ENCODE assay signal across 8 cellular contexts in the genomic region with DNA sequence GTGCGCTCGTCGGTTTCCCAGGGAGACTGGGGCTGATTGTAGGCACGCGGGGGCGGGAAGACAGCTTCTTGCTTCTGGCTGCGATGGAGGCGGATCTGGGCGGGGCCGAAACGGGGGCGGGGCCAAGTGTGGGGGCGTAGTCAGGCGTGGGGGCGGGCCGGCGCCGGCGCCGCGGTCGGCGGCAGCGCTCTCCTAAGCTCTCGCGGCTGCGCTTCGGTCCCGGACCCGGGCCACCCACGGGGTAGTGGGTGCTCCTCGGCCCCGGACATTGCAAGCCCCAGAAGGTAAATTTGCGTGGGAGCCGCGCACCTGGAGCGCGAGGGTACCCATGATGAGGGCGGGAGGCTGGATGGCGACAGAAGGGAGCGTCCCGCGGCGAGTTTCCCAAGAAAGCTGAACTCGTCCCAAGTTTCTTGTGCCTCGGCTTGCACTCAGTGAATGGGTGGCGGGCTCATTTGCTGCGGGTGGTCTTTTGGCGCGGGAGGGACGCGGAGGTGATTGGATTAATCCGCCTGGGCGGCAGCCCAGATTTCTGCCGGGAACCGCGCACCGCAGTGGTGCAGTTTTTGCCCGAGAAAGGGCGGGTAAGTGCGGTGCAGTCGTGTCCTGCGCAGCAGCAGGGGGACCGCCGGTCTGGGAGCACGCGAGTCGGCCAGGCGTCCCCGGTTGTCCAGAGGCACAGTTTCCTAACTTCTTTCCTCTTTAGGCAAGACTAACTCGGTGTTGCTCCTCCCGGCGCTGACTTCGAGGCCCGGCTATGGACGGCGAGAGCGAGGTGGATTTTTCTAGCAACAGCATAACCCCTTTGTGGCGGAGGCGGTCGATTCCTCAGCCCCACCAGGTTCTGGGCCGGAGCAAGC. TPM values are rescaled to one million over a fixed set of nuclear protein-coding genes. Genes with fewer than 3 reads are reported as not detected.
DNase-seq lines count a peak whose midpoint lies in the region; ATAC-seq and TF ChIP-seq lines count a peak whose summit lies in the region.

A gene with protein sequence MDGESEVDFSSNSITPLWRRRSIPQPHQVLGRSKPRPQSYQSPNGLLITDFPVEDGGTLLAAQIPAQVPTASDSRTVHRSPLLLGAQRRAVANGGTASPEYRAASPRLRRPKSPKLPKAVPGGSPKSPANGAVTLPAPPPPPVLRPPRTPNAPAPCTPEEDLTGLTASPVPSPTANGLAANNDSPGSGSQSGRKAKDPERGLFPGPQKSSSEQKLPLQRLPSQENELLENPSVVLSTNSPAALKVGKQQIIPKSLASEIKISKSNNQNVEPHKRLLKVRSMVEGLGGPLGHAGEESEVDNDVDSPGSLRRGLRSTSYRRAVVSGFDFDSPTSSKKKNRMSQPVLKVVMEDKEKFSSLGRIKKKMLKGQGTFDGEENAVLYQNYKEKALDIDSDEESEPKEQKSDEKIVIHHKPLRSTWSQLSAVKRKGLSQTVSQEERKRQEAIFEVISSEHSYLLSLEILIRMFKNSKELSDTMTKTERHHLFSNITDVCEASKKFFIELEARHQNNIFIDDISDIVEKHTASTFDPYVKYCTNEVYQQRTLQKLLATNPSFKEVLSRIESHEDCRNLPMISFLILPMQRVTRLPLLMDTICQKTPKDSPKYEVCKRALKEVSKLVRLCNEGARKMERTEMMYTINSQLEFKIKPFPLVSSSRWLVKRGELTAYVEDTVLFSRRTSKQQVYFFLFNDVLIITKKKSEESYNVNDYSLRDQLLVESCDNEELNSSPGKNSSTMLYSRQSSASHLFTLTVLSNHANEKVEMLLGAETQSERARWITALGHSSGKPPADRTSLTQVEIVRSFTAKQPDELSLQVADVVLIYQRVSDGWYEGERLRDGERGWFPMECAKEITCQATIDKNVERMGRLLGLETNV (plus strand): TSS at position 155 of the 860 bp plus-strand sequence. CDS start 603 bp downstream, at position 758.

- H3K27ac ChIP-seq in layer of hippocampus (ENCODE audit: low read depth, low read length): peak within 1 kb of the TSS; percentile 64

- peaks cover 3% of the 10 kb centered on the region for H3K27me3 ChIP-seq in layer of hippocampus (ENCODE audit: control insufficient read depth, insufficient read depth, low read length)

- peak; percentile 78 for ATAC-seq in HG02759 (IDR thresholded peaks at IDR 0.05; ENCODE audit: unreplicated experiment)

- peak; percentile 82 for DNase-seq in GM10266 (ENCODE audit: extremely low spot score)
- DNase-seq in NCI-H2107 treated with DMSO at 0.1 percent for 48 hours (lab: John Stamatoyannopoulos, UW; ENCODE audit: unreplicated experiment): peak; percentile 85
- peak; percentile 61 for DNase-seq in activated CD4-positive, alpha-beta T cell treated with anti-CD3 and anti-CD28 coated beads for 1 hour
- peak; percentile 42 for DNase-seq in cerebellum (ENCODE audit: low spot score)
- DNase-seq in stimulated activated CD4-positive, alpha-beta T cell treated with anti-CD3 and anti-CD28 coated beads, Interleukin-1b, Interleukin-23, amount 100 ng/mL, for 1 hour (ENCODE audit: low read depth in 2 of 2): peak; percentile 20 to 58
- no peak for DNase-seq in MV-4-11 (lab: John Stamatoyannopoulos, UW)

- TF ChIP-seq CTCF in GM10266 (IDR thresholded peaks at IDR 0.05; ENCODE audit: control insufficient read depth, insufficient read depth, low read depth, missing control alignments): no peak

RNA-seq across cellular contexts. Expression of the gene that starts here (rescaled TPM):
- 10.1 TPM for total RNA-seq in cerebellum
